ENCODE assay signal across 2 cellular contexts in genomic region chr19:7336321-7336973, GRCh38.
TF ChIP-seq lines count a peak whose summit lies in the region.

No MANE protein-coding gene starts in this region.

TF ChIP-seq in GM12891, 5 proteins besides CTCF, POLR2A, EP300 and RAD21:
- TF ChIP-seq SPI1 (IDR thresholded peaks at IDR 0.05; ENCODE audit: low read depth, low read length), result no peak
- TF ChIP-seq TAF1 (IDR thresholded peaks at IDR 0.05; ENCODE audit: low read depth, low read length), result no peak
- no peak for TF ChIP-seq PAX5 (IDR thresholded peaks at IDR 0.05; ENCODE audit: insufficient read depth, low read length, severe bottlenecking)
- no peak for TF ChIP-seq POU2F2 (IDR thresholded peaks at IDR 0.05; ENCODE audit: low read depth, low read length)
- no peak for TF ChIP-seq POLR2AphosphoS5 (IDR thresholded peaks at IDR 0.05; ENCODE audit: low read depth, low read length)

TF ChIP-seq in H1, 55 proteins besides CTCF, POLR2A, EP300 and RAD21:
- no peak for TF ChIP-seq SAP30 (IDR thresholded peaks at IDR 0.05; ENCODE audit: insufficient read depth, insufficient replicate concordance, low read length)
- TF ChIP-seq SUZ12 (IDR thresholded peaks at IDR 0.05; ENCODE audit: low read length), result no peak
- no peak for TF ChIP-seq EGR1 (IDR thresholded peaks at IDR 0.05; ENCODE audit: borderline replicate concordance, low read depth, low read length)
- no peak for TF ChIP-seq POLR2AphosphoS5 (IDR thresholded peaks at IDR 0.05; ENCODE audit: low read depth, low read length)
- no peak for TF ChIP-seq RFX5 (IDR thresholded peaks at IDR 0.05; ENCODE audit: borderline replicate concordance, low read depth, low read length)
- no peak for TF ChIP-seq SP2 (IDR thresholded peaks at IDR 0.05; ENCODE audit: low read length)
- TF ChIP-seq SP4 (IDR thresholded peaks at IDR 0.05; ENCODE audit: low read length), result no peak
- no peak for TF ChIP-seq FOSL1 (IDR thresholded peaks at IDR 0.05; ENCODE audit: insufficient read depth, low read depth, low read length)
- TF ChIP-seq TAF7 (optimal IDR thresholded peaks at IDR 0.05; ENCODE audit: borderline replicate concordance, low read depth, low read length), result no peak
- no peak for TF ChIP-seq TAF1 (IDR thresholded peaks at IDR 0.05; ENCODE audit: low read depth, low read length)
- TF ChIP-seq KDM1A (IDR thresholded peaks at IDR 0.05; ENCODE audit: borderline replicate concordance, low read length), result no peak
- TF ChIP-seq HDAC2 (IDR thresholded peaks at IDR 0.05; ENCODE audit: borderline replicate concordance in 1 of 2, low read depth in 2 of 2, low read length in 2 of 2), result no peak
- TF ChIP-seq KDM4A (IDR thresholded peaks at IDR 0.05; ENCODE audit: low read depth, low read length, severe bottlenecking), result no peak
- TF ChIP-seq SRF (IDR thresholded peaks at IDR 0.05; ENCODE audit: low read depth, low read length), result no peak
- no peak for TF ChIP-seq BRCA1 (IDR thresholded peaks at IDR 0.05; ENCODE audit: low read depth, low read length)
- TF ChIP-seq, protein P1, sequence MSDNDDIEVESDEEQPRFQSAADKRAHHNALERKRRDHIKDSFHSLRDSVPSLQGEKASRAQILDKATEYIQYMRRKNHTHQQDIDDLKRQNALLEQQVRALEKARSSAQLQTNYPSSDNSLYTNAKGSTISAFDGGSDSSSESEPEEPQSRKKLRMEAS (IDR thresholded peaks at IDR 0.05), result no peak
- TF ChIP-seq NANOG (IDR thresholded peaks at IDR 0.05; ENCODE audit: insufficient read depth, low read depth, low read length, poor library complexity, severe bottlenecking), result no peak
- no peak for TF ChIP-seq ATF2 (IDR thresholded peaks at IDR 0.05; ENCODE audit: low read length)
- no peak for TF ChIP-seq CREB1 (IDR thresholded peaks at IDR 0.05)
- TF ChIP-seq SIX5 (IDR thresholded peaks at IDR 0.05; ENCODE audit: low read depth, low read length), result no peak
